In genomic region chr18:74551936-74552555, GRCh38 we compare ENCODE assay signal across 8 cellular contexts. TPM values are rescaled to one million over a fixed set of nuclear protein-coding genes. Genes with fewer than 3 reads are reported as not detected.
DNase-seq lines count a peak whose midpoint lies in the region; ATAC-seq and TF ChIP-seq lines count a peak whose summit lies in the region.

No MANE protein-coding gene starts in this region.

- no peak overlapping the region for H3K27ac Mint-ChIP-seq in CD4-positive, alpha-beta T cell
- no peak overlapping the region for H3K27ac Mint-ChIP-seq in activated CD4-positive, alpha-beta T cell treated with anti-CD3 and anti-CD28 coated beads, Interleukin-2, amount 10 ng/mL, durations not matched to agents 7 days and 5 days

- ATAC-seq in CD4-positive, alpha-beta T cell (ENCODE audit: poor library complexity) = peak; percentile 94
- ATAC-seq in GM19395 (IDR thresholded peaks at IDR 0.05; ENCODE audit: unreplicated experiment) = peak; percentile 100
- peak; percentile 99 for ATAC-seq in HG03469 (IDR thresholded peaks at IDR 0.05; ENCODE audit: unreplicated experiment)
- ATAC-seq in right lobe of liver = peak; percentile 92 to 96 (median 94)

- no peak overlapping the region for H3K27ac ChIP-seq in CD4-positive, alpha-beta T cell (ENCODE audit: low read depth, low read length)
- peak overlapping the region; percentile 23 to 69 (median 50) for H3K27ac ChIP-seq in right lobe of liver

- no peaks in the 10 kb centered on the region for H3K36me3 Mint-ChIP-seq in CD4-positive, alpha-beta T cell (ENCODE audit: low read depth)
- no peaks in the 10 kb centered on the region for H3K36me3 Mint-ChIP-seq in activated CD4-positive, alpha-beta T cell treated with anti-CD3 and anti-CD28 coated beads, Interleukin-2, amount 10 ng/mL, durations not matched to agents 7 days and 5 days (ENCODE audit: low read depth)

- no peaks in the 10 kb centered on the region for H3K4me1 Mint-ChIP-seq in CD4-positive, alpha-beta T cell (ENCODE audit: low read depth)
- H3K4me1 Mint-ChIP-seq in activated CD4-positive, alpha-beta T cell treated with anti-CD3 and anti-CD28 coated beads, Interleukin-2, amount 10 ng/mL, durations not matched to agents 7 days and 5 days = no peaks in the 10 kb centered on the region

- intact Hi-C loops in CD4-positive, alpha-beta T cell (cut with DNase I, micrococcal nuclease) = loop anchor here (1.0 to 10.0 kb wide), 6 partner anchors 59 to 1787 kb away; no protein-coding TSS in a partner anchor
- intact Hi-C loops in right lobe of liver (cut with DNase I) = loop anchor here in 1 of 2 donors (5.0 kb wide), 1 partner anchor 200 kb away; no protein-coding TSS in a partner anchor

- peak; percentile 61 to 74 (median 65) for DNase-seq in CD4-positive, alpha-beta T cell
- DNase-seq in NCI-H526 treated with DMSO at 0.1 percent for 48 hours (lab: John Stamatoyannopoulos, UW) (peak; percentile 89), dedifferentiated amniotic fluid mesenchymal stem cell (ENCODE audit: extremely low spot score) (peak; percentile 81), right lobe of liver (peak; percentile 82 to 89 (median 82))
- DNase-seq in activated CD4-positive, alpha-beta T cell treated with anti-CD3 and anti-CD28 coated beads, Interleukin-2, amount 10 ng/mL, durations not matched to agents 7 days and 5 days = peak; percentile 84
- DNase-seq in stimulated activated CD8-positive, alpha-beta memory T cell treated with anti-CD3 and anti-CD28 coated beads, Interleukin-12 subunit alpha, Interleukin-12 subunit beta, amount 100 ng/mL, for 1 hour (ENCODE audit: low read depth) = peak; percentile 65

- H3K36me3 ChIP-seq in right lobe of liver = no peaks in the 10 kb centered on the region

- peaks cover 0 to 18% (median 6%) of the 10 kb centered on the region in 4 donors for H3K4me1 ChIP-seq in right lobe of liver

- peaks cover 19% of the 10 kb centered on the region for H3K27me3 Mint-ChIP-seq in CD4-positive, alpha-beta T cell
- H3K27me3 Mint-ChIP-seq in activated CD4-positive, alpha-beta T cell treated with anti-CD3 and anti-CD28 coated beads, Interleukin-2, amount 10 ng/mL, durations not matched to agents 7 days and 5 days = peaks cover 9% of the 10 kb centered on the region

- peaks cover 15% of the 10 kb centered on the region for H3K9me3 ChIP-seq in CD4-positive, alpha-beta T cell (ENCODE audit: control insufficient read depth, low read length)
- H3K9me3 ChIP-seq in right lobe of liver = no peaks in the 10 kb centered on the region

- H3K4me3 ChIP-seq in right lobe of liver = peak overlapping the region in 2 of 3 donors; percentile 22 to 33

- no peak for TF ChIP-seq POLR2A in right lobe of liver (IDR thresholded peaks at IDR 0.05)

- CTCF ChIA-PET in CD4-positive, alpha-beta T cell (lab: Charles Lee) = interaction anchor here (0.5 to 1.4 kb wide), 15 partner anchors 12 to 358 kb away, joined by 3 to 13 read pairs (median 3); partner anchors contain the start of gene CNDP2
- CTCF ChIA-PET in activated CD4-positive, alpha-beta T cell treated with anti-CD3 and anti-CD28 coated beads, Interleukin-2, amount 10 ng/mL, durations not matched to agents 7 days and 5 days (lab: Charles Lee) = interaction anchor here (0.7 to 1.7 kb wide), 9 partner anchors 9 to 357 kb away, joined by 3 to 7 read pairs (median 3); no protein-coding TSS in a partner anchor

- WGBS in right lobe of liver (ENCODE audit: insufficient coverage, low coverage, low lambda C conversion rate, missing lambda C conversion rate) = 9% methylated on average over 5 of the region's 5 CpGs

- no peaks in the 10 kb centered on the region for H3K27me3 ChIP-seq in CD4-positive, alpha-beta T cell (ENCODE audit: control insufficient read depth, insufficient read depth, low read length)
- no peaks in the 10 kb centered on the region for H3K27me3 ChIP-seq in right lobe of liver

- no peak overlapping the region for H3K4me3 Mint-ChIP-seq in CD4-positive, alpha-beta T cell
- no peak overlapping the region for H3K4me3 Mint-ChIP-seq in activated CD4-positive, alpha-beta T cell treated with anti-CD3 and anti-CD28 coated beads, Interleukin-2, amount 10 ng/mL, durations not matched to agents 7 days and 5 days

- peak; percentile 85 for TF ChIP-seq CTCF in CD4-positive, alpha-beta T cell (IDR thresholded peaks at IDR 0.05)
- peak; percentile 76 to 90 (median 86) for TF ChIP-seq CTCF in right lobe of liver (IDR thresholded peaks at IDR 0.05)

- peaks cover 5% of the 10 kb centered on the region for H3K9me3 Mint-ChIP-seq in CD4-positive, alpha-beta T cell
- H3K9me3 Mint-ChIP-seq in activated CD4-positive, alpha-beta T cell treated with anti-CD3 and anti-CD28 coated beads, Interleukin-2, amount 10 ng/mL, durations not matched to agents 7 days and 5 days = peaks cover 3% of the 10 kb centered on the region

- POLR2A ChIA-PET in CD4-positive, alpha-beta T cell (lab: Charles Lee) = interaction anchor here (1.3 kb wide), 2 partner anchors 56 to 199 kb away, joined by 4 to 6 read pairs; partner anchors contain the start of gene CNDP2
- POLR2A ChIA-PET in activated CD4-positive, alpha-beta T cell treated with anti-CD3 and anti-CD28 coated beads, Interleukin-2, amount 10 ng/mL, durations not matched to agents 7 days and 5 days (lab: Charles Lee) = no interaction called here

RNA-seq across cellular contexts. Expression of gene CNDP1, which starts 17.7 kb away (rescaled TPM):
- total RNA-seq in CD4-positive, alpha-beta T cell = under 1 TPM; 0.25 to 0.39 TPM
- total RNA-seq in activated CD4-positive, alpha-beta T cell treated with anti-CD3 and anti-CD28 coated beads, Interleukin-2, amount 10 ng/mL, durations not matched to agents 7 days and 5 days = not detected
- total RNA-seq in right lobe of liver = 10 to 100 TPM; 10.4 to 61.4 (median 28.4) TPM

RNA-seq across cellular contexts. Expression of gene ZNF407, which starts 45.6 kb away (rescaled TPM):
- 10 to 100 TPM; 23.2 to 24.7 TPM for total RNA-seq in CD4-positive, alpha-beta T cell
- total RNA-seq in activated CD4-positive, alpha-beta T cell treated with anti-CD3 and anti-CD28 coated beads, Interleukin-2, amount 10 ng/mL, durations not matched to agents 7 days and 5 days = 10 to 100 TPM; 19.3 TPM
- total RNA-seq in right lobe of liver = 1 to 10 TPM; 4.3 to 8.0 (median 5.7) TPM

RNA-seq across cellular contexts. Expression of gene CNDP2, which starts 55.9 kb away (rescaled TPM):
- total RNA-seq in CD4-positive, alpha-beta T cell = 10 to 100 TPM; 75.5 to 75.7 TPM
- 100 to 1,000 TPM; 145 to 163 TPM for total RNA-seq in activated CD4-positive, alpha-beta T cell treated with anti-CD3 and anti-CD28 coated beads, Interleukin-2, amount 10 ng/mL, durations not matched to agents 7 days and 5 days
- total RNA-seq in right lobe of liver = 100 to 1,000 TPM; 178 to 367 (median 230) TPM

Comparison
In these comparisons a context has a peak if more than half of its experiments do, and no peak if none do; other contexts are left out.
1. RNA of gene CNDP1, which starts 17.7 kb away (total RNA-seq): 10.4 to 61.4 TPM in right lobe of liver; 0.25 to 0.39 TPM in CD4-positive, alpha-beta T cell and not detected in activated CD4-positive, alpha-beta T cell treated with anti-CD3 and anti-CD28 coated beads, Interleukin-2, amount 10 ng/mL, durations not matched to agents 7 days and 5 days; every median in the first group is over 4 times any median in the second.
2. Peak in every context shown above with its lines, with median percentiles within 50 percentile points of each other: ATAC-seq and DNase-seq.